Comparison of ENCODE assay signal across 15 cellular contexts in the genomic region with DNA sequence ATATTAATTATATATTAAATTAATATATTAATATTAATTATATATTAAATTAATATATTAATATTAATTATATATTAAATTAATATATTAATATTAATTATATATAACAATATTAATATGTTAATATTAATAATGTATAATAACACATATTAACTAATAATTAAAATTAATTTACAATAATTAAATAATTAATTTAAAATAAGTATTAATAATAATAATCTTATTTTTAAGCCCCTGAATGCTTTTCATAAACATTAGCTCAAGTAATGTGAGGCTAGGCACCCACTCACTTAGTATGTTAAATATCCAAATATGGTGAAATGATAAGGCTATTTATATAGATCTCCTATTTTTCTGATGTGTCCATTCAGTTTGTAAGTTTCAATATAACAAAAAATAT. TPM values are rescaled to one million over a fixed set of nuclear protein-coding genes. Genes with fewer than 3 reads are reported as not detected.
DNase-seq lines count a peak whose midpoint lies in the region; ATAC-seq, FAIRE-seq and TF ChIP-seq lines count a peak whose summit lies in the region.
"Had no signal": no experiment of that assay in that cellular context is flagged by ENCODE, and none has a peak within 500 bp of the region (broad histone marks: within the 10 kb centered on the region; RNA-seq: fewer than 3 reads in every experiment).

No MANE protein-coding gene starts in this region.

- H4K20me1 ChIP-seq in HCT116 (ENCODE audit: insufficient read depth) = no peaks in the 10 kb centered on the region

- H3K4me3 ChIP-seq in HCT116 (replicated peaks in 1 of 2; ENCODE audit: low read depth in 1 of 2, low read length in 2 of 2) (no peak overlapping the region), kidney (ENCODE audit: low read length in 2 of 2) (no peak overlapping the region)

- H3K36me3 Mint-ChIP-seq in WTC11 = no peaks in the 10 kb centered on the region
- H3K36me3 Mint-ChIP-seq in activated CD4-positive, alpha-beta memory T cell treated with anti-CD3 and anti-CD28 coated beads, Interleukin-2, amount 10 ng/mL, durations not matched to agents 7 days and 5 days (ENCODE audit: low read depth) = no peaks in the 10 kb centered on the region

- no peaks in the 10 kb centered on the region for H3K4me1 ChIP-seq in HCT116 (ENCODE audit: control insufficient read depth in 1 of 2, insufficient read depth in 2 of 2, low read length in 2 of 2)
- H3K4me1 ChIP-seq in kidney (ENCODE audit: control insufficient read depth in 1 of 2, insufficient read depth in 1 of 2, low read depth in 1 of 2, low read length in 2 of 2) = no peaks in the 10 kb centered on the region
- H3K4me1 ChIP-seq: Caco-2 had no signal

- no peak overlapping the region for H3K4me3 Mint-ChIP-seq in WTC11
- H3K4me3 Mint-ChIP-seq in activated CD4-positive, alpha-beta memory T cell treated with anti-CD3 and anti-CD28 coated beads, Interleukin-2, amount 10 ng/mL, durations not matched to agents 7 days and 5 days = no peak overlapping the region
- H3K4me3 Mint-ChIP-seq: CD4-positive, alpha-beta T cell had no signal

- peak overlapping the region; percentile 23 for H2AFZ ChIP-seq in HCT116 (ENCODE audit: low read depth, low read length, poor library complexity, severe bottlenecking)

- POLR2A ChIA-PET in HCT116 (lab: Charles Lee) (no interaction called here), WTC11 (lab: Charles Lee) (no interaction called here)
- POLR2A ChIA-PET in activated CD4-positive, alpha-beta memory T cell treated with anti-CD3 and anti-CD28 coated beads, Interleukin-2, amount 10 ng/mL, durations not matched to agents 7 days and 5 days (lab: Charles Lee) = no interaction called here

- no TSS peak for BruUV-seq in HCT116 (replicated peaks; lab: Mats Ljungman, UMichigan)

- H3K9me3 ChIP-seq in HCT116 (ENCODE audit: control insufficient read depth in 1 of 2, insufficient read depth in 1 of 2, low read depth in 1 of 2, low read length in 2 of 2) (no peaks in the 10 kb centered on the region), kidney (ENCODE audit: control insufficient read depth in 1 of 2, low read length in 2 of 2) (no peaks in the 10 kb centered on the region)
- H3K9me3 ChIP-seq: Caco-2 had no signal

- no peaks in the 10 kb centered on the region for H3K36me3 ChIP-seq in HCT116 (ENCODE audit: control insufficient read depth in 1 of 2, insufficient read depth in 2 of 2, low read length in 2 of 2)
- no peaks in the 10 kb centered on the region for H3K36me3 ChIP-seq in kidney (ENCODE audit: control insufficient read depth in 1 of 2, insufficient read depth in 2 of 2, low read length in 2 of 2)

- no peak overlapping the region for H3K27ac ChIP-seq in HCT116 (ENCODE audit: low read depth, low read length)
- H3K27ac ChIP-seq in kidney (ENCODE audit: low read depth in 2 of 2, low read length in 2 of 2) = no peak overlapping the region
- H3K27ac ChIP-seq: C4-2B had no signal

- ATAC-seq in HCT116 = no peak
- no peak for ATAC-seq in WTC11

- peaks cover 16% of the 10 kb centered on the region for H3K4me1 Mint-ChIP-seq in WTC11
- no peaks in the 10 kb centered on the region for H3K4me1 Mint-ChIP-seq in activated CD4-positive, alpha-beta memory T cell treated with anti-CD3 and anti-CD28 coated beads, Interleukin-2, amount 10 ng/mL, durations not matched to agents 7 days and 5 days

- TF ChIP-seq RAD21 in HCT116 (IDR thresholded peaks at IDR 0.05; ENCODE audit: low read depth) = no peak

- DNase-seq in HCT116 (ENCODE audit: low read depth, low spot score) (no peak), WTC11 (ENCODE audit: low spot score) (no peak), kidney (no peak), ACHN (no peak)
- DNase-seq in stimulated activated CD4-positive, alpha-beta T cell treated with anti-CD3 and anti-CD28 coated beads, Interleukin-1b, Interleukin-23, amount 100 ng/mL, for 48 hours = no peak
- no peak for DNase-seq in activated CD4-positive, alpha-beta memory T cell treated with anti-CD3 and anti-CD28 coated beads, Interleukin-2, amount 10 ng/mL, durations not matched to agents 7 days and 5 days
- DNase-seq: AML-193; Caco-2; CD4-positive, alpha-beta T cell; DMS79; GF-D8; GOT3; H7 had no signal

- H3K4me2 ChIP-seq in HCT116 (ENCODE audit: low read length) = no peak overlapping the region

- in situ Hi-C loops in ACHN (cut with HindIII; ENCODE audit: low pct_ligation_motif_present, low pct_unique_long_range_greater_than_20kb, low sequenced_read_pairs) = no loop called here

- no peaks in the 10 kb centered on the region for H3K27me3 Mint-ChIP-seq in WTC11 (ENCODE audit: low read depth)
- no peaks in the 10 kb centered on the region for H3K27me3 Mint-ChIP-seq in activated CD4-positive, alpha-beta memory T cell treated with anti-CD3 and anti-CD28 coated beads, Interleukin-2, amount 10 ng/mL, durations not matched to agents 7 days and 5 days

- RAD21 ChIA-PET in HCT116 (lab: Charles Lee; ENCODE audit: low non-redundant PET in 1 of 2, low total read pairs in 2 of 2, uncharacterized antibody in 2 of 2, unreplicated experiment in 2 of 2) = no interaction called here

- H3K9ac ChIP-seq in HCT116 (ENCODE audit: low read length) = no peak overlapping the region
- H3K9ac ChIP-seq in kidney (ENCODE audit: low read length in 2 of 2) = no peak overlapping the region

- peak; percentile 99 for FAIRE-seq in kidney (lab: Jason Lieb, UNC)

- intact Hi-C loops in HCT116 (cut with micrococcal nuclease) = no loop called here
- intact Hi-C loops in kidney (cut with DNase I) = no loop called here

- CTCF ChIA-PET in HCT116 (lab: Charles Lee) = no interaction called here
- CTCF ChIA-PET in WTC11 (lab: Charles Lee) = interaction anchor here (0.9 kb wide), 1 partner anchor 11 kb away, joined by 3 read pairs; no protein-coding TSS in a partner anchor
- CTCF ChIA-PET in activated CD4-positive, alpha-beta memory T cell treated with anti-CD3 and anti-CD28 coated beads, Interleukin-2, amount 10 ng/mL, durations not matched to agents 7 days and 5 days (lab: Charles Lee) = no interaction called here

- no peak overlapping the region for H3K27ac Mint-ChIP-seq in WTC11
- H3K27ac Mint-ChIP-seq in activated CD4-positive, alpha-beta memory T cell treated with anti-CD3 and anti-CD28 coated beads, Interleukin-2, amount 10 ng/mL, durations not matched to agents 7 days and 5 days = no peak overlapping the region
- H3K27ac Mint-ChIP-seq: CD4-positive, alpha-beta T cell had no signal

- no peak for TF ChIP-seq POLR2A in HCT116 (IDR thresholded peaks at IDR 0.05; ENCODE audit: borderline replicate concordance, extremely low read depth, insufficient read depth, insufficient read length)

- no peaks in the 10 kb centered on the region for H3K9me2 ChIP-seq in HCT116 (ENCODE audit: insufficient read depth)

- no peaks in the 10 kb centered on the region for H3K27me3 ChIP-seq in HCT116 (ENCODE audit: insufficient read depth, low read length)

- H3K79me2 ChIP-seq in HCT116 (ENCODE audit: insufficient read depth, low read length) = no peaks in the 10 kb centered on the region

- TF ChIP-seq CTCF in HCT116 (IDR thresholded peaks at IDR 0.05 in 2 of 3, conservative IDR thresholded peaks at IDR 0.05 in 1 of 3; ENCODE audit: borderline replicate concordance in 1 of 3, insufficient read depth in 1 of 3, low read depth in 2 of 3, low read length in 2 of 3) (no peak), WTC11 (IDR thresholded peaks at IDR 0.05) (no peak), kidney (IDR thresholded peaks at IDR 0.05; ENCODE audit: borderline replicate concordance, extremely low read depth, insufficient read depth) (no peak)

- H3K9me3 Mint-ChIP-seq in WTC11 = no peaks in the 10 kb centered on the region
- no peaks in the 10 kb centered on the region for H3K9me3 Mint-ChIP-seq in activated CD4-positive, alpha-beta memory T cell treated with anti-CD3 and anti-CD28 coated beads, Interleukin-2, amount 10 ng/mL, durations not matched to agents 7 days and 5 days
- H3K9me3 Mint-ChIP-seq: CD4-positive, alpha-beta T cell had no signal

TF ChIP-seq in HCT116, 20 proteins besides CTCF, POLR2A, EP300 and RAD21 (continues in another document):
- no peak for TF ChIP-seq TCF7L2 (IDR thresholded peaks at IDR 0.05; ENCODE audit: borderline replicate concordance, extremely low read depth, insufficient read depth, insufficient read length)
- no peak for TF ChIP-seq EGR1 (IDR thresholded peaks at IDR 0.05; ENCODE audit: low read depth)
- no peak for TF ChIP-seq ELF1 (IDR thresholded peaks at IDR 0.05; ENCODE audit: borderline replicate concordance, low read depth)
- no peak for TF ChIP-seq SRF (IDR thresholded peaks at IDR 0.05; ENCODE audit: low read depth)
- no peak for TF ChIP-seq ZNF274 (IDR thresholded peaks at IDR 0.05; ENCODE audit: low read depth, low read length)
- TF ChIP-seq ZFX (IDR thresholded peaks at IDR 0.05) = no peak
- TF ChIP-seq CEBPB (IDR thresholded peaks at IDR 0.05; ENCODE audit: low read depth) = no peak
- TF ChIP-seq, protein P1, sequence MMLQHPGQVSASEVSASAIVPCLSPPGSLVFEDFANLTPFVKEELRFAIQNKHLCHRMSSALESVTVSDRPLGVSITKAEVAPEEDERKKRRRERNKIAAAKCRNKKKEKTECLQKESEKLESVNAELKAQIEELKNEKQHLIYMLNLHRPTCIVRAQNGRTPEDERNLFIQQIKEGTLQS (IDR thresholded peaks at IDR 0.05) = no peak
- TF ChIP-seq FOSL1 (IDR thresholded peaks at IDR 0.05; ENCODE audit: low read depth) = no peak

TF ChIP-seq in WTC11, 78 proteins besides CTCF, POLR2A, EP300 and RAD21:
- no peak for TF ChIP-seq OVOL2 (CRISPR knock-in tag; IDR thresholded peaks at IDR 0.05; ENCODE audit: borderline replicate concordance)
- peak; percentile 93 for TF ChIP-seq HMGA2 (CRISPR knock-in tag; IDR thresholded peaks at IDR 0.05)
- no peak for TF ChIP-seq SP1 (CRISPR knock-in tag; conservative IDR thresholded peaks at IDR 0.05)

RNA-seq across cellular contexts. Expression of gene NKX6-1, which starts 26.9 kb away (rescaled TPM):
- total RNA-seq in HCT116 (2021; ENCODE audit: unreplicated experiment) (4.2 TPM), WTC11 (2021) (0.09 to 0.14 TPM (median 0.09 TPM) in 3 replicates), kidney (0.35 TPM)
- polyA plus RNA-seq in HCT116 (2012) = 1.9 and 2.4 TPM in 2 replicates
- not detected for polyA plus RNA-seq in kidney (ENCODE audit: insufficient read depth, low read depth, low replicate concordance)
- not detected for total RNA-seq in activated CD4-positive, alpha-beta memory T cell treated with anti-CD3 and anti-CD28 coated beads, Interleukin-2, amount 10 ng/mL, durations not matched to agents 7 days and 5 days
- total RNA-seq: CD4-positive, alpha-beta T cell; H7; HT-29 had no signal
